In the genomic region with DNA sequence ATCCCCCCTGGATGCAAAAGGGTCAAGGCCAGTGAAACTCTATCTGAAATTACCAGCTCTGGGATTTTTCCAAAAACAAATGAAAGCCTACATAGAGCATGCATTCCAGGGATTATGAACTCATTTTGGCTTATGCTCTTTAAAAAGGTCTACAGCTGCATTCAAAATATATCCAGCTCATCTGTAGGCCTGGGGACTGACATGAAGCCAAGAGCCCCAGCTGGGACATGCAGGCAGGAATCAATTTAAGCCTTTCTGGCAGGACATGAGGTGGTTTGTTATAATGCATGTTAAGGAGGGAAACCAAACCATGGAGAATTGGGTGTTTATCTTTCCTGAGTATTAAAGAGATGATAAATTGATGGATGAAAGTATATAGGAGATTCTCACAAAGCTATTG, we compare ENCODE assay signal across 16 cellular contexts.
DNase-seq lines count a peak whose midpoint lies in the region; ATAC-seq and TF ChIP-seq lines count a peak whose summit lies in the region.
"Had no signal": no experiment of that assay in that cellular context is flagged by ENCODE, and none has a peak within 500 bp of the region (broad histone marks: within the 10 kb centered on the region; RNA-seq: fewer than 3 reads in every experiment).

No MANE protein-coding gene starts in this region.

- no peak overlapping the region for H3K4me3 ChIP-seq in AG10803 (ENCODE audit: low read length)
- H3K4me3 ChIP-seq in MM.1S (ENCODE audit: low read length): no peak overlapping the region
- H3K4me3 ChIP-seq in CD8-positive, alpha-beta T cell (ENCODE audit: low read depth, low read length): no peak overlapping the region
- no peak overlapping the region for H3K4me3 ChIP-seq in mesendoderm (ENCODE audit: low read length)
- H3K4me3 ChIP-seq: GM12878 had no signal

- H3K79me2 ChIP-seq in MM.1S (ENCODE audit: low read length): no peaks in the 10 kb centered on the region
- H3K79me2 ChIP-seq in mesendoderm (ENCODE audit: control insufficient read depth, insufficient read depth, low read length): no peaks in the 10 kb centered on the region

- no peaks in the 10 kb centered on the region for H3K9me2 ChIP-seq in MM.1S (replicated peaks; ENCODE audit: insufficient read depth, low read length)

- H3F3A ChIP-seq in MM.1S (ENCODE audit: insufficient read depth, low read length): peaks cover 18% of the 10 kb centered on the region

- no peaks in the 10 kb centered on the region for H3K79me1 ChIP-seq in mesendoderm (ENCODE audit: low read length)

- no peaks in the 10 kb centered on the region for H3K36me3 Mint-ChIP-seq in brain
- no peaks in the 10 kb centered on the region for H3K36me3 Mint-ChIP-seq in CD8-positive, alpha-beta T cell

- H3K4me1 Mint-ChIP-seq in brain: peaks cover 38% of the 10 kb centered on the region
- H3K4me1 Mint-ChIP-seq in CD8-positive, alpha-beta T cell (ENCODE audit: low read depth): no peaks in the 10 kb centered on the region
- H3K4me1 Mint-ChIP-seq: T-helper 17 cell had no signal

- intact Hi-C loops in CD8-positive, alpha-beta T cell (cut with DNase I, micrococcal nuclease): no loop called here

- H3K27me3 Mint-ChIP-seq in brain: no peaks in the 10 kb centered on the region
- no peaks in the 10 kb centered on the region for H3K27me3 Mint-ChIP-seq in CD8-positive, alpha-beta T cell (ENCODE audit: low read depth)

- no peaks in the 10 kb centered on the region for H3K9me3 ChIP-seq in MM.1S (replicated peaks; ENCODE audit: insufficient read depth, low read length)
- no peaks in the 10 kb centered on the region for H3K9me3 ChIP-seq in CD8-positive, alpha-beta T cell (ENCODE audit: low read length)

- no peak overlapping the region for H4K8ac ChIP-seq in mesendoderm (ENCODE audit: low read depth, low read length)

- H3K4ac ChIP-seq in mesendoderm (ENCODE audit: low read depth, low read length): no peak overlapping the region

- H2AK5ac ChIP-seq in mesendoderm (ENCODE audit: low read length): no peak overlapping the region

- H3K4me1 ChIP-seq in MM.1S (ENCODE audit: low read length): peaks cover 36% of the 10 kb centered on the region
- no peaks in the 10 kb centered on the region for H3K4me1 ChIP-seq in CD8-positive, alpha-beta T cell (ENCODE audit: insufficient read depth, low read length)
- H3K4me1 ChIP-seq in mesendoderm (ENCODE audit: control insufficient read depth, low read depth, low read length): no peaks in the 10 kb centered on the region

- H3K9me3 Mint-ChIP-seq in brain: peaks cover 0 to 18% (median 2%) of the 10 kb centered on the region in 5 experiments
- no peaks in the 10 kb centered on the region for H3K9me3 Mint-ChIP-seq in CD8-positive, alpha-beta T cell

- H3K4me2 ChIP-seq in MM.1S (ENCODE audit: low read depth, low read length) (no peak overlapping the region), mesendoderm (ENCODE audit: low read length) (no peak overlapping the region)

- H3K27me3 ChIP-seq in MM.1S (replicated peaks; ENCODE audit: insufficient read depth, low read length): no peaks in the 10 kb centered on the region
- H3K27me3 ChIP-seq in CD8-positive, alpha-beta T cell (ENCODE audit: insufficient read depth, low read length): no peaks in the 10 kb centered on the region
- no peaks in the 10 kb centered on the region for H3K27me3 ChIP-seq in mesendoderm (ENCODE audit: insufficient read depth, low read length, poor library complexity)

- no peak overlapping the region for H4K5ac ChIP-seq in mesendoderm (ENCODE audit: low read length)

- no peak overlapping the region for H2AFZ ChIP-seq in MM.1S (ENCODE audit: low read length)

- POLR2A ChIA-PET in CD8-positive, alpha-beta T cell (lab: Charles Lee): no interaction called here

- ATAC-seq in CD8-positive, alpha-beta T cell: no peak
- ATAC-seq: GM12878, T-helper 17 cell had no signal

- DNase-seq in AG10803 (ENCODE audit: low read depth): peak; percentile 16
- DNase-seq in MM.1S: no peak
- peak; percentile 4 for DNase-seq in left kidney (ENCODE audit: low read depth, low spot score)
- DNase-seq in GM19238 (ENCODE audit: insufficient read length, low spot score): no peak
- DNase-seq in CD8-positive, alpha-beta T cell: no peak
- no peak for DNase-seq in DMS53 (lab: John Stamatoyannopoulos, UW)
- no peak for DNase-seq in mesendoderm
- DNase-seq: ACHN, DMS153, GOT3, NCI-H345, NCI-H748 treated with DMSO at 0.1 percent for 48 hours, SHP77, T-helper 17 cell had no signal

- no peak overlapping the region for H3K23ac ChIP-seq in mesendoderm (ENCODE audit: low read length)

- H3K9ac ChIP-seq in MM.1S (ENCODE audit: low read length) (no peak overlapping the region), mesendoderm (ENCODE audit: low read length) (no peak overlapping the region)

- H3K4me3 Mint-ChIP-seq in brain: peak overlapping the region in 2 of 5 experiments; percentile 2 to 22
- H3K4me3 Mint-ChIP-seq in CD8-positive, alpha-beta T cell: no peak overlapping the region
- H3K4me3 Mint-ChIP-seq: T-helper 17 cell had no signal

- peak overlapping the region; percentile 0; the same call in 1 of the 2 replicates for H3K27ac ChIP-seq in MM.1S (ENCODE audit: low read length)
- H3K27ac ChIP-seq in CD8-positive, alpha-beta T cell (ENCODE audit: low read depth, low read length): no peak overlapping the region
- H3K27ac ChIP-seq in mesendoderm (ENCODE audit: low read depth, low read length): no peak overlapping the region

- no peak overlapping the region for H3K18ac ChIP-seq in mesendoderm (ENCODE audit: low read length)

- no peak overlapping the region for H3K56ac ChIP-seq in mesendoderm (ENCODE audit: low read length)

- no peak overlapping the region for H2BK120ac ChIP-seq in mesendoderm (ENCODE audit: low read depth, low read length)

- TF ChIP-seq CTCF in AG10803 (conservative IDR thresholded peaks at IDR 0.05; ENCODE audit: low read length) (no peak), MM.1S (IDR thresholded peaks at IDR 0.05; ENCODE audit: low read length) (no peak), brain (conservative IDR thresholded peaks at IDR 0.05) (no peak)
- no peak for TF ChIP-seq CTCF in CD8-positive, alpha-beta T cell (IDR thresholded peaks at IDR 0.05)

- CTCF ChIA-PET in CD8-positive, alpha-beta T cell (lab: Charles Lee): no interaction called here

- H4K20me1 ChIP-seq in MM.1S (ENCODE audit: insufficient read depth, low read length): no peaks in the 10 kb centered on the region

- H3K27ac Mint-ChIP-seq in brain: peak overlapping the region; percentile 29 to 89 (median 82)
- no peak overlapping the region for H3K27ac Mint-ChIP-seq in CD8-positive, alpha-beta T cell
- H3K27ac Mint-ChIP-seq: T-helper 17 cell had no signal

- no peak overlapping the region for H2BK5ac ChIP-seq in mesendoderm (ENCODE audit: low read length)

- no peak overlapping the region for H2BK15ac ChIP-seq in mesendoderm (replicated peaks; ENCODE audit: low read depth)

- H3K36me3 ChIP-seq in MM.1S (replicated peaks; ENCODE audit: insufficient read depth, low read length) (no peaks in the 10 kb centered on the region), mesendoderm (ENCODE audit: control insufficient read depth, insufficient read depth, low read length) (no peaks in the 10 kb centered on the region)
- no peaks in the 10 kb centered on the region for H3K36me3 ChIP-seq in CD8-positive, alpha-beta T cell (ENCODE audit: insufficient read depth, low read length)

Comparison
In these comparisons a context has a peak if more than half of its experiments do, and no peak if none do; other contexts are left out.
1. DNase-seq: peak in AG10803 (single experiment) and left kidney (single experiment); none in MM.1S (single experiment), GM19238 (single experiment), CD8-positive, alpha-beta T cell (0 of 7), DMS53 (single experiment) and mesendoderm (single experiment).